ENCODE assay signal across 2 cellular contexts in genomic region chr2:86000131-86000937, GRCh38.
TF ChIP-seq lines count a peak whose summit lies in the region.

No MANE protein-coding gene starts in this region.

TF ChIP-seq in SK-N-SH, 30 proteins besides CTCF, POLR2A, EP300 and RAD21 (continued from another document):
- TF ChIP-seq TCF12 (IDR thresholded peaks at IDR 0.05) (no peak), MEF2A (IDR thresholded peaks at IDR 0.05; ENCODE audit: borderline replicate concordance, low read depth) (no peak), RCOR1 (IDR thresholded peaks at IDR 0.05; ENCODE audit: low read length) (no peak), REST (IDR thresholded peaks at IDR 0.05; ENCODE audit: low read depth, low read length) (no peak), EZH2phosphoT487 (IDR thresholded peaks at IDR 0.05; ENCODE audit: borderline replicate concordance, low read depth) (no peak), RXRA (IDR thresholded peaks at IDR 0.05; ENCODE audit: borderline replicate concordance, low read depth) (no peak), MAX (IDR thresholded peaks at IDR 0.05; ENCODE audit: low read depth) (no peak), FOSL2 (IDR thresholded peaks at IDR 0.05; ENCODE audit: borderline replicate concordance, low read depth) (no peak), FOXM1 (IDR thresholded peaks at IDR 0.05; ENCODE audit: low read depth) (no peak), ZBTB33 (IDR thresholded peaks at IDR 0.05; ENCODE audit: borderline replicate concordance, low read depth) (no peak), JUND (IDR thresholded peaks at IDR 0.05) (no peak), SMC3 (IDR thresholded peaks at IDR 0.05; ENCODE audit: low read depth, low read length) (no peak), NFIC (IDR thresholded peaks at IDR 0.05; ENCODE audit: borderline replicate concordance) (no peak), ELF1 (IDR thresholded peaks at IDR 0.05) (no peak), MXI1 (IDR thresholded peaks at IDR 0.05; ENCODE audit: low read depth, low read length) (no peak)

TF ChIP-seq in H1, 55 proteins besides CTCF, POLR2A, EP300 and RAD21 (continued from another document):
- no peak for TF ChIP-seq POLR2AphosphoS5 (IDR thresholded peaks at IDR 0.05; ENCODE audit: low read depth, low read length)
- TF ChIP-seq CBX5 (IDR thresholded peaks at IDR 0.05; ENCODE audit: low read depth, low read length), result no peak
- no peak for TF ChIP-seq E2F6 (IDR thresholded peaks at IDR 0.05)
- no peak for TF ChIP-seq USF2 (IDR thresholded peaks at IDR 0.05; ENCODE audit: low read length)
- no peak for TF ChIP-seq FOSL1 (IDR thresholded peaks at IDR 0.05; ENCODE audit: insufficient read depth, low read depth, low read length)
- no peak for TF ChIP-seq SIN3A (conservative IDR thresholded peaks at IDR 0.05 in 1 of 2, IDR thresholded peaks at IDR 0.05 in 1 of 2; ENCODE audit: low read depth in 1 of 2, low read length in 2 of 2)
- no peak for TF ChIP-seq CHD2 (IDR thresholded peaks at IDR 0.05; ENCODE audit: low read length)
- TF ChIP-seq ZNF274 (IDR thresholded peaks at IDR 0.05; ENCODE audit: borderline replicate concordance, extremely low read depth, low read length), result no peak
- TF ChIP-seq NANOG (IDR thresholded peaks at IDR 0.05; ENCODE audit: insufficient read depth, low read depth, low read length, poor library complexity, severe bottlenecking), result no peak
- no peak for TF ChIP-seq JUND (IDR thresholded peaks at IDR 0.05; ENCODE audit: low read length)
- no peak for TF ChIP-seq TBP (IDR thresholded peaks at IDR 0.05; ENCODE audit: low read depth, low read length)
- TF ChIP-seq TEAD4 (IDR thresholded peaks at IDR 0.05; ENCODE audit: low read depth, low read length), result no peak
- no peak for TF ChIP-seq SIRT6 (IDR thresholded peaks at IDR 0.05; ENCODE audit: low read length)
- no peak for TF ChIP-seq MAX (IDR thresholded peaks at IDR 0.05)
- TF ChIP-seq NRF1 (IDR thresholded peaks at IDR 0.05; ENCODE audit: low read depth, low read length), result no peak
